8 cellular contexts compared by ENCODE assay signal in the genomic region with DNA sequence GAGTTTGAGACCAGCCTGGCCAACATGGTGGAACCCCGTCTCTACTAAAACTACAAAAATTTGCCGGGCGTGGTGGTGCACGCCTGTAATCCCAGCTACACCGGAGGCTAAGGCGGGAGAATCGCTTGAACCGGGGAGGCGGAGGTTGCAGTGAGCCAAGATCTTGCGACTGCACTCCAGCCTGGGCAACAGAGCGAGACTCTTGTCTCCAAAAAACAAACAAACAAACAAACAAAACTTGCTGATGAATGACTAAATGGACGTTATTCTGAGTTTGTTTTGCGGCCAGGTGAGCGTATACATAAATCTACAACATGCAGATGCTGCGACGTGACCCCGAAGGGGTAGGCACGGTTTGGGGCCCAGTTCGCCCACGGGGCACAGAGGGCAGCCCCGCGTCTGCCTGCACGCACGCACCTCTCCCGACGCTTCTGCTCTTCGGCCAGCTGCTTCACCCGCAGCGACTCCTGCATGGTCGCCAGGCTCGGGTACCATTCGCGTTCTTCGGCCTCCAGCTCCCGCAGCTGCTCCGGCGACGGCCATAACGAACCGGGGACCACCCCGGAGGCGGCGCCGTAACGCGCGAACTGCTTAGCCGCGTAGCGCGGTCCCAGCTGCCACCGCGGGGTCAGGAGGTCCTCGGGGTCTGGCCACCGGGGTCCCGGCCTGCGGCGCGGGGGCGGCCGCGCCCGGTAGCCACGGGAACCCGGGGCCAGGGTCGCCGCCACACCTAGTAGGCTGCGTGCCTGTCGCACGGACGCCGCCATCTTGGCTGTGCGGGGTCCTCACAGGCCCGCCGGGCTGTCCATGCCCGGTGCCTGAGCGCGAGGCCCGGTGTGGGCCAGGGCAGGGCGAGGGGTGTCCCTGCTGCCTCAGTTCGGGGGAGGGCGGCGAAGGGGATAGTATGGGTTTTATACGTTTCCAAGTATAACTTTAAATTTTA. TPM values are rescaled to one million over a fixed set of nuclear protein-coding genes. Genes with fewer than 3 reads are reported as not detected.
DNase-seq lines count a peak whose midpoint lies in the region; ATAC-seq and TF ChIP-seq lines count a peak whose summit lies in the region.

A gene (minus strand): TSS at position 778 of the 943 bp plus-strand sequence. CDS start 11 bp downstream, at position 767.

- H3K27me3 ChIP-seq in dorsolateral prefrontal cortex (no peaks in the 10 kb centered on the region), right lobe of liver (no peaks in the 10 kb centered on the region)

- no peaks in the 10 kb centered on the region for H3K9me3 ChIP-seq in right lobe of liver

- TF ChIP-seq POLR2A in right lobe of liver (IDR thresholded peaks at IDR 0.05), result peak; percentile 73

- H3K27ac ChIP-seq in dorsolateral prefrontal cortex (peak within 1 kb of the TSS; percentile 72 to 98 (median 93)), right lobe of liver (peak within 1 kb of the TSS; percentile 61 to 85 (median 64))

- H3K4me1 ChIP-seq in right lobe of liver, result peaks cover 0 to 5% (median 0%) of the 10 kb centered on the region in 4 donors

- no peak for TF ChIP-seq CTCF in GM12875 (IDR thresholded peaks at IDR 0.05; ENCODE audit: borderline replicate concordance, insufficient read depth, low read depth, low read length)
- TF ChIP-seq CTCF in dorsolateral prefrontal cortex (IDR thresholded peaks at IDR 0.05 in 54 of 56, conservative IDR thresholded peaks at IDR 0.05 in 2 of 56; ENCODE audit: low read depth in 1 of 56, partially characterized antibody in 56 of 56), result peak in 16 of 56 donors; percentile 6 to 44 (median 22)
- no peak for TF ChIP-seq CTCF in right lobe of liver (IDR thresholded peaks at IDR 0.05)

- ATAC-seq in HG03039 (IDR thresholded peaks at IDR 0.05; ENCODE audit: unreplicated experiment), result peak; percentile 60
- ATAC-seq in right lobe of liver, result peak; percentile 88 to 97 (median 94)

- intact Hi-C loops in dorsolateral prefrontal cortex (cut with DNase I) (no loop called here), right lobe of liver (cut with DNase I) (no loop called here)

- DNase-seq in NCI-H748 (lab: John Stamatoyannopoulos, UW; ENCODE audit: unreplicated experiment) (peak; percentile 78), dorsolateral prefrontal cortex (peak in 9 of 10 donors; percentile 44 to 85 (median 70)), right lobe of liver (peak; percentile 81 to 86 (median 83)), NCI-H2107 treated with DMSO at 0.1 percent for 48 hours (lab: John Stamatoyannopoulos, UW; ENCODE audit: unreplicated experiment) (no peak)
- peak; percentile 79 to 80 for DNase-seq in activated CD4-positive, alpha-beta T cell treated with anti-CD3 and anti-CD28 coated beads, Interleukin-2, amount 50 U/mL, for 4 hours
- DNase-seq in stimulated activated CD4-positive, alpha-beta T cell treated with anti-CD3 and anti-CD28 coated beads, Interleukin-4, amount 100 ng/mL, for 24 hours, result peak; percentile 84

- WGBS in right lobe of liver (ENCODE audit: insufficient coverage, low coverage, low lambda C conversion rate, missing lambda C conversion rate), result 1% methylated on average over 33 of the region's 84 CpGs

- H3K4me3 ChIP-seq in GM12875 (ENCODE audit: low read depth, low read length), result peak within 1 kb of the TSS; percentile 99
- peak within 1 kb of the TSS; percentile 71 to 98 (median 88) for H3K4me3 ChIP-seq in dorsolateral prefrontal cortex
- H3K4me3 ChIP-seq in right lobe of liver, result peak within 1 kb of the TSS; percentile 85 to 93 (median 86)

- peaks cover 0 to 26% (median 6%) of the 10 kb centered on the region in 4 donors for H3K36me3 ChIP-seq in right lobe of liver

RNA-seq across cellular contexts. Expression of the gene that starts here (rescaled TPM):
- total RNA-seq in dorsolateral prefrontal cortex (10 to 100 TPM; 11.9 to 33.8 (median 19.3) TPM), right lobe of liver (10 to 100 TPM in 3 of 6 experiments, 1 to 10 TPM in 3; 7.7 to 29.3 (median 10.0) TPM)
